14 cellular contexts compared by ENCODE assay signal in the genomic region with DNA sequence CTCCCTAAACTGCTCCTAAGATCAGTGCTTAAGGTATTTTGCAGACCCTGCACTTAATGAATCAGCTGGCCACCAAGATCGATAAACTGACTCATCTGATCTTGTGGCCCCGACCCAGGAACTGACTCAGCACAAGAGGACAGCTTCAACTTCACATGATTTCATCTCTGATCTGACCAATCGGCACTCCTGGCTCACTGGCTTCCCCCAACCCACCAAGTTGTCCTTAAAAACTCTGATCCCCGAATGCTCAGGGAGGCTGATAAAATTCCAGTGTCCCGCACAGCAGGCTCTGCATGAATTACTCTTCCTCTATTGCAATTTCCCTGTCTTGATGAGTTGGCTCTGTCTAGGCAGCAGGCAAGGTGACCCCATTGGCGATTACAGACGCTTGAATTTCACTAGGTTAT. TPM values are rescaled to one million over a fixed set of nuclear protein-coding genes. Genes with fewer than 3 reads are reported as not detected.
DNase-seq lines count a peak whose midpoint lies in the region; ATAC-seq and TF ChIP-seq lines count a peak whose summit lies in the region.
"Had no signal": no experiment of that assay in that cellular context is flagged by ENCODE, and none has a peak within 500 bp of the region (broad histone marks: within the 10 kb centered on the region; RNA-seq: fewer than 3 reads in every experiment).

No MANE protein-coding gene starts in this region.

- DNase-seq in A172 (ENCODE audit: low spot score) (peak; percentile 77), HK-2 (ENCODE audit: unreplicated experiment) (peak; percentile 65), SW480 (ENCODE audit: low spot score) (peak; percentile 34), fibroblast of pulmonary artery (ENCODE audit: low read depth) (peak; percentile 24), NCI-H128 (lab: John Stamatoyannopoulos, UW; ENCODE audit: unreplicated experiment) (no peak), Right ventricle myocardium inferior (ENCODE audit: missing footprints) (no peak), substantia nigra (lab: John Stamatoyannopoulos, UW) (no peak)
- DNase-seq: DMS79 treated with DMSO at 0.1 percent for 48 hours; Peyer's patch; stimulated activated CD4-positive, alpha-beta T cell treated with anti-CD3 and anti-CD28 coated beads, Interleukin-1b, Interleukin-23, amount 100 ng/mL, for 48 hours had no signal

- no peak overlapping the region for H3K27ac ChIP-seq in substantia nigra (ENCODE audit: low read depth, low read length, poor library complexity, severe bottlenecking)
- H3K27ac ChIP-seq: body of pancreas, Peyer's patch, vagina, VCaP had no signal

- TF ChIP-seq CTCF in fibroblast of pulmonary artery (IDR thresholded peaks at IDR 0.05; ENCODE audit: low read length, missing control alignments), result no peak

- no peak overlapping the region for H3K4me3 ChIP-seq in fibroblast of pulmonary artery (replicated peaks; ENCODE audit: low read depth, low read length)
- H3K4me3 ChIP-seq: body of pancreas, Peyer's patch, vagina had no signal

- intact Hi-C loops in Right ventricle myocardium inferior (cut with DNase I), result no loop called here

- ATAC-seq in Right ventricle myocardium inferior (no peak), HG03025 (IDR thresholded peaks at IDR 0.05; ENCODE audit: low FRiP score, unreplicated experiment) (no peak)
- ATAC-seq: body of pancreas had no signal

RNA-seq across cellular contexts. Expression of gene HTR3E, which starts 13.5 kb away (rescaled TPM):
- total RNA-seq in A172 (2014; rRNA removed; shearing (Covaris generic)), result not detected in 2 replicates
- not detected for total RNA-seq in Right ventricle myocardium inferior
- total RNA-seq: body of pancreas, vagina had no signal

RNA-seq across cellular contexts. Expression of gene EIF2B5, which starts 24.8 kb away (rescaled TPM):
- total RNA-seq in A172 (2014; rRNA removed; shearing (Covaris generic)), result 37.4 and 42.6 TPM in 2 replicates
- 32.2 TPM for total RNA-seq in Right ventricle myocardium inferior

RNA-seq across cellular contexts. Expression of gene DVL3, which starts 44.9 kb away (rescaled TPM):
- total RNA-seq in A172 (2014; rRNA removed; shearing (Covaris generic)), result 36.2 and 38.3 TPM in 2 replicates
- total RNA-seq in Right ventricle myocardium inferior, result 60.7 TPM

RNA-seq across cellular contexts. Expression of gene HTR3C, which starts 57.5 kb away (rescaled TPM):
- not detected in 2 replicates for total RNA-seq in A172 (2014; rRNA removed; shearing (Covaris generic))
- not detected for total RNA-seq in Right ventricle myocardium inferior
- total RNA-seq: body of pancreas, Peyer's patch, vagina had no signal

Comparison
In these comparisons a context has a peak if more than half of its experiments do, and no peak if none do; other contexts are left out.
1. DNase-seq: peak in A172 (single experiment), HK-2 (single experiment), SW480 (single experiment) and fibroblast of pulmonary artery (single experiment); none in NCI-H128 (single experiment), Right ventricle myocardium inferior (single experiment) and substantia nigra (0 of 49).